1 cellular context compared by ENCODE assay signal in genomic region chr4:8410641-8411271, GRCh38.
TF ChIP-seq lines count a peak whose summit lies in the region.

No MANE protein-coding gene starts in this region.

TF ChIP-seq in IMR-90, 13 proteins besides CTCF, POLR2A, EP300 and RAD21 (continued from another document):
- TF ChIP-seq MAZ (IDR thresholded peaks at IDR 0.05; ENCODE audit: borderline replicate concordance, low read depth, low read length): no peak
- TF ChIP-seq BHLHE40 (IDR thresholded peaks at IDR 0.05; ENCODE audit: low read depth, low read length): no peak
- no peak for TF ChIP-seq RFX5 (IDR thresholded peaks at IDR 0.05; ENCODE audit: low read depth, low read length)
- TF ChIP-seq ELK1 (IDR thresholded peaks at IDR 0.05; ENCODE audit: borderline replicate concordance, low read depth, low read length): no peak
- no peak for TF ChIP-seq MXI1 (IDR thresholded peaks at IDR 0.05; ENCODE audit: borderline replicate concordance, low read depth, low read length)
